ENCODE assay signal across 8 cellular contexts in genomic region chr10:96512997-96513685, GRCh38. TPM values are rescaled to one million over a fixed set of nuclear protein-coding genes. Genes with fewer than 3 reads are reported as not detected.
DNase-seq lines count a peak whose midpoint lies in the region; ATAC-seq, FAIRE-seq and TF ChIP-seq lines count a peak whose summit lies in the region.

No MANE protein-coding gene starts in this region.

- no peak for FAIRE-seq in pancreas (lab: Jason Lieb, UNC)

- WGBS in pancreas, 2 donors = 1% methylated on average over 50 to 54 of the region's 54 CpGs

- no peaks in the 10 kb centered on the region for H3K9me3 ChIP-seq in pancreas

- ATAC-seq in HG03139 (IDR thresholded peaks at IDR 0.05; ENCODE audit: unreplicated experiment) = peak; percentile 32
- ATAC-seq in foreskin keratinocyte = peak; percentile 9
- peak; percentile 35 to 50 (median 42) for ATAC-seq in pancreas

- H3K27ac ChIP-seq in foreskin keratinocyte (no peak overlapping the region), pancreas (no peak overlapping the region)

- intact Hi-C loops in pancreas (cut with DNase I) = loop anchor here in 2 of 3 donors (5.0 to 10.0 kb wide), 2 partner anchors 118 to 121 kb away; no protein-coding TSS in a partner anchor

- DNase-seq in stimulated activated CD4-positive, alpha-beta T cell treated with anti-CD3 and anti-CD28 coated beads, Interleukin-12 subunit alpha, Interleukin-12 subunit beta, amount 100 ng/mL, for 4 hours = peak; percentile 18
- no peak for DNase-seq in stimulated activated CD4-positive, alpha-beta T cell treated with anti-CD3 and anti-CD28 coated beads, Interleukin-15, amount 100 ng/mL, for 24 hours
- peak; percentile 52 for DNase-seq in activated T-cell treated with anti-CD3 and anti-CD28 coated beads, Interleukin-2, amount 50 U/mL, for 1 hour
- DNase-seq in foreskin keratinocyte = no peak
- peak in 4 of 6 donors; percentile 37 to 77 (median 62) for DNase-seq in pancreas
- DNase-seq in GOT3 (lab: John Stamatoyannopoulos, UW) = no peak
- DNase-seq in COLO829 (ENCODE audit: low spot score) = no peak

- TF ChIP-seq CTCF in foreskin keratinocyte (conservative IDR thresholded peaks at IDR 0.05) (peak; percentile 0), pancreas (IDR thresholded peaks at IDR 0.05) (no peak)

- H3K4me3 ChIP-seq in pancreas = peak overlapping the region; percentile 26 to 70 (median 40)

- H3K4me1 ChIP-seq in foreskin keratinocyte (peaks cover 14% of the 10 kb centered on the region), pancreas (peaks cover 0 to 8% (median 7%) of the 10 kb centered on the region in 3 donors)

- H3K36me3 ChIP-seq in pancreas = no peaks in the 10 kb centered on the region

- H3K27me3 ChIP-seq in foreskin keratinocyte = peaks cover 14% of the 10 kb centered on the region
- no peaks in the 10 kb centered on the region for H3K27me3 ChIP-seq in pancreas

RNA-seq across cellular contexts. Expression of gene TLL2, which starts 0.6 kb away (rescaled TPM):
- total RNA-seq in foreskin keratinocyte = 0.54 and 0.60 TPM in 2 replicates
- 0.57 and 0.69 TPM in 2 replicates for polyA plus RNA-seq in foreskin keratinocyte
- total RNA-seq in pancreas = under 1 TPM; 0.14 to 0.97 (median 0.27) TPM
- polyA plus RNA-seq in pancreas = under 1 TPM; 0.23 to 0.59 TPM

Comparison
In these comparisons a context has a peak if more than half of its experiments do, and no peak if none do; other contexts are left out.
1. DNase-seq: peak in stimulated activated CD4-positive, alpha-beta T cell treated with anti-CD3 and anti-CD28 coated beads, Interleukin-12 subunit alpha, Interleukin-12 subunit beta, amount 100 ng/mL, for 4 hours (single experiment), activated T-cell treated with anti-CD3 and anti-CD28 coated beads, Interleukin-2, amount 50 U/mL, for 1 hour (single experiment) and pancreas (4 of 6); none in stimulated activated CD4-positive, alpha-beta T cell treated with anti-CD3 and anti-CD28 coated beads, Interleukin-15, amount 100 ng/mL, for 24 hours (single experiment), foreskin keratinocyte (0 of 2), GOT3 (single experiment) and COLO829 (single experiment).
2. Peak in every context shown above with its lines, with median percentiles within 50 percentile points of each other: ATAC-seq.